Comparison of ENCODE assay signal across 9 cellular contexts in the genomic region with DNA sequence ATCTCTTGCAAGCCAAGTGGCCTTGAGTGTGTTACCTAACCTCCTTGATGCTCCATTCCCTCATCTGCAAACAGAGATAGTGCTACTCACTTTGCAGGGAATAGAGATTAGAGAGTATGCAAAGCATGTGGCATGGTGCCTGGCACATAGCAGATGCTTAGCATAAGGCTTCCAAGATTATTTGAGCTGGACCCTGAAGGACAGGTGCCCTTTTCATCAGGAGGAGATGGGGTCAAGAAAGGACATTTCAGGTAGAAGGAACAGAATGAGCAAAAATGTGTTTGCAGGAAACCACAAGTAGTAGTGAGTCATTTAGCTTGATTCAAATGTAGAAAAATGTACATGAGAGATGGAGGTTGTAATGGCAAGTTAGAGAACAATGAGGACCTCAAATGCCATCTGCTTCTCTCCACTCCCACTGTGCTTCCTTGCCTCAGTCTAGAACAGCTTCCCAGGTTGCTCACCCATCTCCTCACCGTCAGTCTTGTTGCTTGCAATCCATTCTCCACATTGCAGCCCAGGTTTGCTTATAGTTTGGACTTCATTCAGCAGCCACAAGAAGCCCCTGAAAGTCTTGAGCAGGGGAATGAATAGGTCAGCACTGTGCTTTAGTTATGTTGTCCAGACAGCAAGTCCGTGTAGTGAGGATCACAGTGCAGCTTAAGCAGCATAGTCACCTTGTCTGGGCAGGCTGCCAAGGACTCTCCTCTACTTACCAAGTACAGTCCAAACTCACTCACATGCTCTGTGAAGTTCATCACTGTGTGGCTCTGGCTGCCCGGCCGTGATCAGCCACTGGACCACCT.
DNase-seq lines count a peak whose midpoint lies in the region; ATAC-seq and TF ChIP-seq lines count a peak whose summit lies in the region.
"Had no signal": no experiment of that assay in that cellular context is flagged by ENCODE, and none has a peak within 500 bp of the region (broad histone marks: within the 10 kb centered on the region; RNA-seq: fewer than 3 reads in every experiment).

No MANE protein-coding gene starts in this region.

- TF ChIP-seq CTCF in IMR-90 (conservative IDR thresholded peaks at IDR 0.05; ENCODE audit: low read depth, low read length) = no peak
- no peak for TF ChIP-seq CTCF in activated CD8-positive, alpha-beta T cell treated with anti-CD3 and anti-CD28 coated beads for 36 hours (IDR thresholded peaks at IDR 0.05)

- no peaks in the 10 kb centered on the region for H4K20me1 ChIP-seq in IMR-90 (ENCODE audit: insufficient read depth, low read length)

- H2BK120ac ChIP-seq in IMR-90 (ENCODE audit: low read depth, low read length) = no peak overlapping the region

- H3K27me3 Mint-ChIP-seq in activated CD8-positive, alpha-beta T cell treated with anti-CD3 and anti-CD28 coated beads for 36 hours = peaks cover 4% of the 10 kb centered on the region

- H2BK5ac ChIP-seq in IMR-90 (ENCODE audit: low read depth, low read length, poor library complexity, severe bottlenecking) = no peak overlapping the region

- H3K4me3 ChIP-seq in IMR-90 (ENCODE audit: insufficient read depth, low read depth, low read length) = no peak overlapping the region
- H3K4me3 ChIP-seq: SK-N-MC had no signal

- H3K4me1 ChIP-seq in IMR-90 (ENCODE audit: control insufficient read depth, insufficient read depth, low read length) = no peaks in the 10 kb centered on the region

- in situ Hi-C loops in IMR-90 (cut with MboI; ENCODE audit: low sequenced_read_pairs) = no loop called here

- no peaks in the 10 kb centered on the region for H3K27me3 ChIP-seq in IMR-90 (ENCODE audit: control insufficient read depth, insufficient read depth, low read length)

- H2AK9ac ChIP-seq in IMR-90 (replicated peaks; ENCODE audit: low read depth, low read length, poor library complexity) = no peak overlapping the region

- peak; percentile 68 for DNase-seq in stimulated activated CD4-positive, alpha-beta T cell treated with anti-CD3 and anti-CD28 coated beads, Interleukin-15, amount 100 ng/mL, for 24 hours
- DNase-seq in stimulated activated CD4-positive, alpha-beta T cell treated with anti-CD3 and anti-CD28 coated beads, Interleukin-12 subunit alpha, Interleukin-12 subunit beta, amount 100 ng/mL, for 4 hours = no peak
- DNase-seq in IMR-90 (peak; percentile 12), left cardiac atrium (peak; percentile 67), dermis blood vessel endothelial cell (no peak)
- DNase-seq in activated CD8-positive, alpha-beta T cell treated with anti-CD3 and anti-CD28 coated beads for 36 hours = peak; percentile 86
- DNase-seq in effector CD4-positive, alpha-beta T cell = no peak

- intact Hi-C loops in IMR-90 (cut with micrococcal nuclease) = loop anchor here (10.0 kb wide), 2 partner anchors 125 to 345 kb away; no protein-coding TSS in a partner anchor
- intact Hi-C loops in activated CD8-positive, alpha-beta T cell treated with anti-CD3 and anti-CD28 coated beads for 36 hours (cut with micrococcal nuclease) = loop anchor here (5.0 to 10.0 kb wide), 2 partner anchors 103 to 785 kb away; no protein-coding TSS in a partner anchor
- intact Hi-C loops in left cardiac atrium (cut with DNase I) = loop anchor here (10.0 kb wide), 2 partner anchors 535 to 785 kb away; partner anchors contain the start of gene FUT8 (in 1 of the 2)

- no peaks in the 10 kb centered on the region for H3K9me1 ChIP-seq in IMR-90 (ENCODE audit: insufficient read depth, low read length)

- H3K14ac ChIP-seq in IMR-90 (replicated peaks; ENCODE audit: low read depth, low read length) = no peak overlapping the region

- H3K79me1 ChIP-seq in IMR-90 (ENCODE audit: low read depth in 1 of 2, low read length in 2 of 2) = no peaks in the 10 kb centered on the region

- no peaks in the 10 kb centered on the region for H3K9me3 ChIP-seq in IMR-90 (ENCODE audit: control insufficient read depth, insufficient read depth, low read length)

- ATAC-seq in IMR-90 (ENCODE audit: low read depth) (no peak), left cardiac atrium (peak; percentile 57 to 87), HG02840 (IDR thresholded peaks at IDR 0.05; ENCODE audit: low FRiP score, unreplicated experiment) (no peak)
- ATAC-seq in activated CD8-positive, alpha-beta T cell treated with anti-CD3 and anti-CD28 coated beads for 36 hours = peak; percentile 88

- dilution Hi-C loops in IMR-90 (cut with HindIII; ENCODE audit: low sequenced_read_pairs, unreplicated experiment) = no loop called here

- 0% methylated on average over 1 of the region's 4 CpGs; no CpG with 5 or more reads in 1 of the 2 experiments for WGBS in IMR-90 (ENCODE audit: extremely low coverage in 2 of 2, insufficient read length in 1 of 2), 2 experiments

- no peak overlapping the region for H4K5ac ChIP-seq in IMR-90 (ENCODE audit: low read depth, low read length)

- no peak overlapping the region for H3K4me2 ChIP-seq in IMR-90 (ENCODE audit: low read depth, low read length)

- H3K9me3 Mint-ChIP-seq in activated CD8-positive, alpha-beta T cell treated with anti-CD3 and anti-CD28 coated beads for 36 hours = no peaks in the 10 kb centered on the region

- H4K91ac ChIP-seq in IMR-90 (ENCODE audit: insufficient read depth, low read depth, low read length) = no peak overlapping the region

- H3K4me3 Mint-ChIP-seq in activated CD8-positive, alpha-beta T cell treated with anti-CD3 and anti-CD28 coated beads for 36 hours = peak overlapping the region; percentile 9

- no peak overlapping the region for H3K56ac ChIP-seq in IMR-90 (ENCODE audit: extremely low read depth, insufficient read depth, low read length)

- TF ChIP-seq POLR2A in IMR-90 (IDR thresholded peaks at IDR 0.05; ENCODE audit: low read depth, low read length) = no peak

- peak overlapping the region; percentile 91 for H3K27ac Mint-ChIP-seq in activated CD8-positive, alpha-beta T cell treated with anti-CD3 and anti-CD28 coated beads for 36 hours

- no peak overlapping the region for H2AK5ac ChIP-seq in IMR-90 (ENCODE audit: low read depth, low read length)

- no peak overlapping the region for H2AFZ ChIP-seq in IMR-90 (replicated peaks; ENCODE audit: low read length, poor library complexity)

- no peaks in the 10 kb centered on the region for H3K36me3 ChIP-seq in IMR-90 (ENCODE audit: control insufficient read depth, insufficient read depth, low read length)

- no peaks in the 10 kb centered on the region for H3K36me3 Mint-ChIP-seq in activated CD8-positive, alpha-beta T cell treated with anti-CD3 and anti-CD28 coated beads for 36 hours (ENCODE audit: low read depth)

- no peak overlapping the region for H3K23ac ChIP-seq in IMR-90 (ENCODE audit: low read depth, low read length)

- BruUV-seq in IMR-90 (replicated peaks; lab: Mats Ljungman, UMichigan) = no TSS peak

- POLR2A ChIA-PET in IMR-90 (lab: Charles Lee; ENCODE audit: unreplicated experiment) = no interaction called here
- POLR2A ChIA-PET in activated CD8-positive, alpha-beta T cell treated with anti-CD3 and anti-CD28 coated beads for 36 hours (lab: Charles Lee) = interaction anchor here (1.0 to 2.3 kb wide), 7 partner anchors 9 to 71 kb away, joined by 3 to 14 read pairs (median 5); no protein-coding TSS in a partner anchor

- CTCF ChIA-PET in IMR-90 (lab: Yijun Ruan, JAX) = no interaction called here
- CTCF ChIA-PET in activated CD8-positive, alpha-beta T cell treated with anti-CD3 and anti-CD28 coated beads for 36 hours (lab: Charles Lee) = interaction anchor here (0.5 to 4.5 kb wide), 9 partner anchors 10 to 786 kb away, joined by 3 to 60 read pairs (median 5); no protein-coding TSS in a partner anchor

- H3K9ac ChIP-seq in IMR-90 (ENCODE audit: low read depth, low read length) = no peak overlapping the region

- H2BK20ac ChIP-seq in IMR-90 (ENCODE audit: low read depth, low read length) = no peak overlapping the region

- TF ChIP-seq RAD21 in IMR-90 (IDR thresholded peaks at IDR 0.05; ENCODE audit: low read length) = no peak

- no peak overlapping the region for H3K27ac ChIP-seq in IMR-90 (ENCODE audit: insufficient read depth, low read length)
- H3K27ac ChIP-seq: SK-N-MC had no signal

- no peak overlapping the region for H3K18ac ChIP-seq in IMR-90 (ENCODE audit: low read depth, low read length)

- no peak overlapping the region for H4K8ac ChIP-seq in IMR-90 (ENCODE audit: low read depth in 2 of 2, low read length in 2 of 2)

- H3K4ac ChIP-seq in IMR-90 (ENCODE audit: low read depth, low read length) = no peak overlapping the region

- H2BK15ac ChIP-seq in IMR-90 (ENCODE audit: low read depth, low read length) = no peak overlapping the region

- H3K4me1 Mint-ChIP-seq in activated CD8-positive, alpha-beta T cell treated with anti-CD3 and anti-CD28 coated beads for 36 hours (ENCODE audit: low read depth) = peaks cover 32% of the 10 kb centered on the region

TF ChIP-seq in IMR-90, 13 proteins besides CTCF, POLR2A, EP300 and RAD21:
- TF ChIP-seq MAFK (IDR thresholded peaks at IDR 0.05; ENCODE audit: low read depth, low read length) (no peak), CEBPB (IDR thresholded peaks at IDR 0.05; ENCODE audit: low read depth, low read length) (no peak), MXI1 (IDR thresholded peaks at IDR 0.05; ENCODE audit: borderline replicate concordance, low read depth, low read length) (no peak), CHD1 (IDR thresholded peaks at IDR 0.05; ENCODE audit: low read depth, low read length) (no peak), MAZ (IDR thresholded peaks at IDR 0.05; ENCODE audit: borderline replicate concordance, low read depth, low read length) (no peak), ELK1 (IDR thresholded peaks at IDR 0.05; ENCODE audit: borderline replicate concordance, low read depth, low read length) (no peak), SMC3 (IDR thresholded peaks at IDR 0.05; ENCODE audit: low read depth, low read length) (no peak), USF2 (IDR thresholded peaks at IDR 0.05; ENCODE audit: low read depth, low read length) (no peak)

Comparison
In these comparisons a context has a peak if more than half of its experiments do, and no peak if none do; other contexts are left out.
1. DNase-seq: peak in stimulated activated CD4-positive, alpha-beta T cell treated with anti-CD3 and anti-CD28 coated beads, Interleukin-15, amount 100 ng/mL, for 24 hours (single experiment), IMR-90 (single experiment), activated CD8-positive, alpha-beta T cell treated with anti-CD3 and anti-CD28 coated beads for 36 hours (single experiment) and left cardiac atrium (single experiment); none in stimulated activated CD4-positive, alpha-beta T cell treated with anti-CD3 and anti-CD28 coated beads, Interleukin-12 subunit alpha, Interleukin-12 subunit beta, amount 100 ng/mL, for 4 hours (single experiment), dermis blood vessel endothelial cell (single experiment) and effector CD4-positive, alpha-beta T cell (single experiment).
2. ATAC-seq: peak in activated CD8-positive, alpha-beta T cell treated with anti-CD3 and anti-CD28 coated beads for 36 hours (single experiment) and left cardiac atrium (2 of 2); none in IMR-90 (single experiment) and HG02840 (single experiment).